1 cellular context compared by ENCODE assay signal in genomic region chr1:220528679-220529529, GRCh38.
TF ChIP-seq lines count a peak whose summit lies in the region.

No MANE protein-coding gene starts in this region.

TF ChIP-seq in WTC11, 78 proteins besides CTCF, POLR2A, EP300 and RAD21 (continued from another document):
- TF ChIP-seq ATF6 (CRISPR knock-in tag; IDR thresholded peaks at IDR 0.05): no peak
- TF ChIP-seq ELF4 (CRISPR knock-in tag; IDR thresholded peaks at IDR 0.05; ENCODE audit: low read depth): no peak
- TF ChIP-seq MYBL2 (CRISPR knock-in tag; IDR thresholded peaks at IDR 0.05): 0 out of 2 replicates have a peak, but pooled peaks have one; percentile 47
- no peak for TF ChIP-seq GRHL2 (CRISPR knock-in tag; IDR thresholded peaks at IDR 0.05; ENCODE audit: insufficient replicate concordance, severe bottlenecking)
- no peak for TF ChIP-seq IRF2 (CRISPR knock-in tag; IDR thresholded peaks at IDR 0.05; ENCODE audit: borderline replicate concordance, low read depth)
- 0 out of 2 replicates have a peak, but pooled peaks have one; percentile 20 for TF ChIP-seq ETV6 (CRISPR knock-in tag; IDR thresholded peaks at IDR 0.05)
- peak; percentile 70; the same call in 1 of the 2 replicates for TF ChIP-seq ZBTB43 (CRISPR knock-in tag; IDR thresholded peaks at IDR 0.05)
- peak; percentile 38; the same call in 1 of the 2 replicates for TF ChIP-seq E2F5 (CRISPR knock-in tag; IDR thresholded peaks at IDR 0.05)
- TF ChIP-seq RELA (CRISPR knock-in tag; IDR thresholded peaks at IDR 0.05; ENCODE audit: borderline replicate concordance): no peak; the same call in 1 of the 2 replicates
- TF ChIP-seq HMGXB4 (CRISPR knock-in tag; IDR thresholded peaks at IDR 0.05): peak; percentile 80; the same call in 1 of the 2 replicates
- no peak for TF ChIP-seq TP53 (CRISPR knock-in tag; IDR thresholded peaks at IDR 0.05)
- TF ChIP-seq JAZF1 (CRISPR knock-in tag; IDR thresholded peaks at IDR 0.05): no peak
- TF ChIP-seq NFE2L1 (CRISPR knock-in tag; IDR thresholded peaks at IDR 0.05): peak; percentile 84; the same call in 1 of the 2 replicates
- no peak for TF ChIP-seq TEAD4 (CRISPR knock-in tag; IDR thresholded peaks at IDR 0.05)
- no peak for TF ChIP-seq KAT7 (CRISPR knock-in tag; IDR thresholded peaks at IDR 0.05; ENCODE audit: borderline replicate concordance)
TF ChIP-seq in WTC11: peak in this region for 9.
